Comparison of ENCODE assay signal across 13 cellular contexts in the genomic region with DNA sequence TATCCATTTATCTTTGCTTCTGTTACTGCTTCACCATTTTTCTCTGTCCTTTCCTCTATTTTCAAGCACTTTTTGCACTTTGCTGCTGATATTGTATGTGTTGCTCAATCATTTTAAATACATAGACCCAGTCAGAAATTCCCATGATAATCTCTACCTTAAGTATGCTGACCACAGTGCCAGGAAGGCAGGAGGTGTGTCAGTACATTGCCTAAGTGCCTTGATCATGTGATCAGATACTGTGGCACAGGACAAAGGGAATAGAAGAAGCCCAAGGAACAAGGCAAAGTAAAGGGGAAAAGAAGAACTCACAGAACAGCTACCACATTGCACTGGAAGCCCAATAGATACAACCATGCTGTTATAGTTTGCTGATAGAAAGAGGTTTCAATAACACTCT. TPM values are rescaled to one million over a fixed set of nuclear protein-coding genes. Genes with fewer than 3 reads are reported as not detected.
DNase-seq lines count a peak whose midpoint lies in the region; ATAC-seq and TF ChIP-seq lines count a peak whose summit lies in the region.
"Had no signal": no experiment of that assay in that cellular context is flagged by ENCODE, and none has a peak within 500 bp of the region (broad histone marks: within the 10 kb centered on the region; RNA-seq: fewer than 3 reads in every experiment).

No MANE protein-coding gene starts in this region.

- H3K4me1 Mint-ChIP-seq in type B pancreatic cell (ENCODE audit: unreplicated experiment) = no peaks in the 10 kb centered on the region

- H3K4me3 ChIP-seq in H7 (ENCODE audit: insufficient read depth, low read depth, low read length) = no peak overlapping the region
- no peak overlapping the region for H3K4me3 ChIP-seq in fibroblast of villous mesenchyme (ENCODE audit: low read depth, low read length)
- no peak overlapping the region for H3K4me3 ChIP-seq in gastrocnemius medialis
- H3K4me3 ChIP-seq in A673 (ENCODE audit: low read depth, low read length, poor library complexity, severe bottlenecking) = no peak overlapping the region

- H3K27ac Mint-ChIP-seq in type B pancreatic cell = no peak overlapping the region

- H3K36me3 Mint-ChIP-seq in type B pancreatic cell = no peaks in the 10 kb centered on the region

- no peaks in the 10 kb centered on the region for H3K27me3 ChIP-seq in H7 (ENCODE audit: control insufficient read depth, insufficient read depth, low read length)
- H3K27me3 ChIP-seq in gastrocnemius medialis = no peaks in the 10 kb centered on the region
- H3K27me3 ChIP-seq in A673 (replicated peaks; ENCODE audit: insufficient read depth, low read depth, low read length, poor library complexity) = no peaks in the 10 kb centered on the region

- POLR2A ChIA-PET in A673 (lab: Charles Lee; ENCODE audit: low non-redundant PET) = no interaction called here

- H3K4me1 ChIP-seq in gastrocnemius medialis (peaks cover 14 to 32% of the 10 kb centered on the region in 2 donors), A673 (ENCODE audit: insufficient read depth, low read length, poor library complexity, severe bottlenecking) (no peaks in the 10 kb centered on the region)

- peak; percentile 22 to 73 for ATAC-seq in gastrocnemius medialis

- in situ Hi-C loops in SK-MEL-5 (cut with HindIII; ENCODE audit: low pct_unique_long_range_greater_than_20kb, low sequenced_read_pairs) = no loop called here
- in situ Hi-C loops in gastrocnemius medialis (cut with MboI; ENCODE audit: low sequenced_read_pairs in 4 of 4) = no loop called here

- BruUV-seq in A673 (replicated peaks; lab: Mats Ljungman, UMichigan) = no TSS peak

- no peaks in the 10 kb centered on the region for H3K9me3 Mint-ChIP-seq in type B pancreatic cell

- no peak for TF ChIP-seq CTCF in fibroblast of villous mesenchyme (IDR thresholded peaks at IDR 0.05; ENCODE audit: insufficient read depth, low read depth, low read length)
- TF ChIP-seq CTCF in gastrocnemius medialis (IDR thresholded peaks at IDR 0.05 in 4 of 5, conservative IDR thresholded peaks at IDR 0.05 in 1 of 5) = no peak
- TF ChIP-seq CTCF in A673 (conservative IDR thresholded peaks at IDR 0.05; ENCODE audit: low read depth, low read length) = no peak
- no peak for TF ChIP-seq CTCF in type B pancreatic cell (conservative IDR thresholded peaks at IDR 0.05)

- CTCF ChIA-PET in A673 (lab: Charles Lee) = no interaction called here

- DNase-seq in H7 (peak; percentile 5), SK-MEL-5 (ENCODE audit: low read depth, low spot score) (peak; percentile 49), fibroblast of villous mesenchyme (ENCODE audit: low read depth) (peak; percentile 75), gastrocnemius medialis (peak in 1 of 2 donors; percentile 46), A673 (ENCODE audit: low spot score) (no peak), islet precursor cell (no peak), type B pancreatic cell (ENCODE audit: extremely low spot score, unreplicated experiment) (no peak), NCI-H510A treated with DMSO at 0.1 percent for 48 hours (lab: John Stamatoyannopoulos, UW) (no peak)
- DNase-seq: left cardiac atrium; NCI-H748 treated with DMSO at 0.1 percent for 48 hours; stimulated activated CD4-positive, alpha-beta T cell treated with anti-CD3 and anti-CD28 coated beads, Interleukin-4, amount 100 ng/mL, for 1 hour; substantia nigra had no signal

- no peak for TF ChIP-seq POLR2A in gastrocnemius medialis (IDR thresholded peaks at IDR 0.05)

- H3K36me3 ChIP-seq in H7 (replicated peaks; ENCODE audit: control insufficient read depth, insufficient read depth, low read length) (no peaks in the 10 kb centered on the region), gastrocnemius medialis (no peaks in the 10 kb centered on the region), A673 (ENCODE audit: insufficient read depth, low read length, poor library complexity, severe bottlenecking) (no peaks in the 10 kb centered on the region)

- H3K9me3 ChIP-seq in gastrocnemius medialis = no peaks in the 10 kb centered on the region
- H3K9me3 ChIP-seq in A673 (ENCODE audit: low read depth, low read length, poor library complexity, severe bottlenecking) = no peaks in the 10 kb centered on the region

- no peaks in the 10 kb centered on the region for H3K27me3 Mint-ChIP-seq in type B pancreatic cell

- H3K4me3 Mint-ChIP-seq in type B pancreatic cell = no peak overlapping the region

- H3K27ac ChIP-seq in gastrocnemius medialis = peak overlapping the region in 3 of 4 donors; percentile 11 to 70 (median 13)
- H3K27ac ChIP-seq in A673 (ENCODE audit: low read depth, low read length, poor library complexity, severe bottlenecking) = no peak overlapping the region
- H3K27ac ChIP-seq: KMS-11 had no signal

- intact Hi-C loops in gastrocnemius medialis (cut with DNase I; ENCODE audit: low total_unique reads) (loop anchor here (5.0 kb wide), 1 partner anchor 58 kb away; no protein-coding TSS in a partner anchor), A673 (cut with micrococcal nuclease; ENCODE audit: unreplicated experiment) (no loop called here)

RNA-seq across cellular contexts. Expression of gene CD36, which starts 53.7 kb away (rescaled TPM):
- under 0.01 TPM in 1 of 2 replicates, not detected in the other for total RNA-seq in H7 (2014; rRNA removed; shearing (Covaris generic))
- 35.2 and 45.5 TPM in 2 replicates for total RNA-seq in SK-MEL-5 (2014; rRNA removed; shearing (Covaris generic))
- 24.0 and 27.4 TPM in 2 replicates for polyA plus RNA-seq in SK-MEL-5 (2015; cell fraction: cytosol; rRNA removed)
- polyA plus RNA-seq in SK-MEL-5 (2015; cell fraction: nucleus; rRNA removed) = 12.7 and 19.4 TPM in 2 replicates
- 1.3 and 4.3 TPM in 2 replicates for total RNA-seq in fibroblast of villous mesenchyme
- total RNA-seq in gastrocnemius medialis = 100 to 1,000 TPM; 210 to 375 (median 311) TPM
- 0.39 and 0.83 TPM in 2 replicates for total RNA-seq in A673 (2021)
- 6.7 and 32.2 TPM in 2 replicates for total RNA-seq in type B pancreatic cell (ENCODE audit: low replicate concordance)

Comparison
In these comparisons a context has a peak if more than half of its experiments do, and no peak if none do; other contexts are left out.
1. DNase-seq: peak in H7 (single experiment), SK-MEL-5 (single experiment) and fibroblast of villous mesenchyme (single experiment); none in A673 (single experiment), islet precursor cell (single experiment), type B pancreatic cell (single experiment) and NCI-H510A treated with DMSO at 0.1 percent for 48 hours (single experiment).